Comparison of ENCODE assay signal across 8 cellular contexts in the genomic region with DNA sequence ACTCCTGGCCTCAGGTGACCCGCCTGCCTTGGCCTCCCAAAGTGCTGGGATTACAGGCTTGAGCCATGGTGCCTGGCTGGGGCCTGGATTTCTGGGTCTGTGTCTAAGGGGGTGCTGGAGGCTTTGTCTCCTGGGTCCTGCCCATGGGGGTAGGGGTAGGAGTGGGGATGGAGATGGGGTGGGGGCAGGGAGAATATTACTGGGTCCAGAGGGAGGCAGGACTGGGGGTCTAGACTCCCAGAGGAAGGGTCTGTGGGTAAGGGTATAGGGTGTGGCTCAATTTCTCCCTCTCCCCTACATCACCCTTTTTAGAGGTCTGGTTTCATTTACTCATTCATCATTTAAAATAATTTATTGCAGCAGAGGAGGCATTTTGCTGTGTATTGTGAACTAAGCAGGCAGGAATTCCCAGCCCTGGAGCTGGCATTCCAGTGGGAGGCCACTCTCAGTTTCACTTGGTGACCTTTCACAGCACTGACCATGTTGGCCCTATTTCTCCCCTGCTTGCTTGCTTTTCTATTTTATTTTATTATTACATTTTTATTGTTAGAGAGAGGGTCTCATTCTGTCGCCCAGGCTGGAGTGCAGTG. TPM values are rescaled to one million over a fixed set of nuclear protein-coding genes. Genes with fewer than 3 reads are reported as not detected.
DNase-seq lines count a peak whose midpoint lies in the region; ATAC-seq and TF ChIP-seq lines count a peak whose summit lies in the region.

No MANE protein-coding gene starts in this region.

- no peaks in the 10 kb centered on the region for H3K9me3 ChIP-seq in spleen

- peak overlapping the region; percentile 86 to 99 (median 96) for H3K27ac ChIP-seq in spleen

- POLR2A ChIA-PET in T-cell (lab: Charles Lee) = no interaction called here
- POLR2A ChIA-PET in HEK293T (lab: Yijun Ruan, JAX) = interaction anchor here (0.5 to 1.4 kb wide), 6 partner anchors 11 to 161 kb away, joined by 3 to 6 read pairs (median 3); no protein-coding TSS in a partner anchor

- ATAC-seq in T-cell (replicated peaks in 1 of 4) (no peak), HG02642 (IDR thresholded peaks at IDR 0.05; ENCODE audit: poor library complexity, unreplicated experiment) (no peak)

- H3K36me3 Mint-ChIP-seq in T-cell = peaks cover 6% of the 10 kb centered on the region

- peak; percentile 40 for DNase-seq in H7
- DNase-seq in T-cell = no peak
- peak; percentile 36 for DNase-seq in fibroblast of pulmonary artery (ENCODE audit: low read depth)
- DNase-seq in spleen = peak; percentile 81
- DNase-seq in HEK293T (ENCODE audit: extremely low spot score) = no peak
- DNase-seq in DMS 273 (lab: John Stamatoyannopoulos, UW; ENCODE audit: unreplicated experiment) = no peak
- DNase-seq in middle frontal gyrus (ENCODE audit: extremely low spot score, low spot score) = no peak

- CTCF ChIA-PET in T-cell (lab: Charles Lee) = no interaction called here
- CTCF ChIA-PET in HEK293T (lab: Yijun Ruan, JAX) = no interaction called here

- peaks cover 4% of the 10 kb centered on the region; the same call in 1 of the 2 replicates for H3K27me3 ChIP-seq in H7 (ENCODE audit: control insufficient read depth, insufficient read depth, low read length)
- H3K27me3 ChIP-seq in spleen (replicated peaks in 1 of 7) = no peaks in the 10 kb centered on the region

- TF ChIP-seq CTCF in fibroblast of pulmonary artery (IDR thresholded peaks at IDR 0.05; ENCODE audit: low read length, missing control alignments) (no peak), spleen (IDR thresholded peaks at IDR 0.05 in 8 of 11, conservative IDR thresholded peaks at IDR 0.05 in 3 of 11) (no peak)

- peak overlapping the region; percentile 99 for H3K27ac Mint-ChIP-seq in T-cell

- peaks cover 27 to 88% (median 68%) of the 10 kb centered on the region in 6 donors for H3K4me1 ChIP-seq in spleen

- 68 to 94% (median 75%) methylated on average over 1 to 2 of the region's 2 CpGs for WGBS in spleen, 5 donors

- intact Hi-C loops in spleen (cut with DNase I; ENCODE audit: low total_unique reads) = no loop called here

- H3K36me3 ChIP-seq in H7 (replicated peaks; ENCODE audit: control insufficient read depth, insufficient read depth, low read length) (peaks cover 9% of the 10 kb centered on the region), spleen (peaks cover 0 to 30% (median 17%) of the 10 kb centered on the region in 6 donors)

- H3K9me3 Mint-ChIP-seq in T-cell = no peaks in the 10 kb centered on the region

- H3K27me3 Mint-ChIP-seq in T-cell = no peaks in the 10 kb centered on the region

- peak overlapping the region; percentile 97 to 100 (median 98) for H3K4me3 Mint-ChIP-seq in T-cell

- peaks cover 55 to 65% (median 61%) of the 10 kb centered on the region in 3 donors for H3K4me1 Mint-ChIP-seq in T-cell

- no peak for TF ChIP-seq POLR2A in spleen (IDR thresholded peaks at IDR 0.05)

- H3K4me3 ChIP-seq in H7 (ENCODE audit: insufficient read depth, low read depth, low read length) (no peak overlapping the region; the same call in 1 of the 2 replicates), fibroblast of pulmonary artery (replicated peaks; ENCODE audit: low read depth, low read length) (peak overlapping the region; percentile 73), spleen (peak overlapping the region in 7 of 8 donors; percentile 69 to 89 (median 83))

TF ChIP-seq in HEK293T, 16 proteins besides CTCF, POLR2A, EP300 and RAD21:
- TF ChIP-seq, protein P1, sequence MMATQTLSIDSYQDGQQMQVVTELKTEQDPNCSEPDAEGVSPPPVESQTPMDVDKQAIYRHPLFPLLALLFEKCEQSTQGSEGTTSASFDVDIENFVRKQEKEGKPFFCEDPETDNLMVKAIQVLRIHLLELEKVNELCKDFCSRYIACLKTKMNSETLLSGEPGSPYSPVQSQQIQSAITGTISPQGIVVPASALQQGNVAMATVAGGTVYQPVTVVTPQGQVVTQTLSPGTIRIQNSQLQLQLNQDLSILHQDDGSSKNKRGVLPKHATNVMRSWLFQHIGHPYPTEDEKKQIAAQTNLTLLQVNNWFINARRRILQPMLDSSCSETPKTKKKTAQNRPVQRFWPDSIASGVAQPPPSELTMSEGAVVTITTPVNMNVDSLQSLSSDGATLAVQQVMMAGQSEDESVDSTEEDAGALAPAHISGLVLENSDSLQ (IDR thresholded peaks at IDR 0.05) = no peak
- no peak for TF ChIP-seq L3MBTL2 (conservative IDR thresholded peaks at IDR 0.05)
- TF ChIP-seq ELF4 (IDR thresholded peaks at IDR 0.05) = no peak
- TF ChIP-seq BHLHE40 (IDR thresholded peaks at IDR 0.05; ENCODE audit: borderline replicate concordance) = no peak
- no peak for TF ChIP-seq CTBP1 (IDR thresholded peaks at IDR 0.05; ENCODE audit: borderline replicate concordance)
- no peak for TF ChIP-seq SUZ12 (IDR thresholded peaks at IDR 0.05)
- TF ChIP-seq LEF1 (IDR thresholded peaks at IDR 0.05; ENCODE audit: borderline replicate concordance) = no peak
- TF ChIP-seq FOXK2 (IDR thresholded peaks at IDR 0.05) = no peak
- no peak for TF ChIP-seq ARNT (IDR thresholded peaks at IDR 0.05)
- no peak for TF ChIP-seq FOXM1 (IDR thresholded peaks at IDR 0.05; ENCODE audit: borderline replicate concordance)
- no peak for TF ChIP-seq TARDBP (IDR thresholded peaks at IDR 0.05)
- no peak for TF ChIP-seq NFRKB (IDR thresholded peaks at IDR 0.05)
- no peak for TF ChIP-seq HDGF (IDR thresholded peaks at IDR 0.05; ENCODE audit: borderline replicate concordance)
- TF ChIP-seq FOXA1 (IDR thresholded peaks at IDR 0.05) = no peak
- TF ChIP-seq ZNF384 (IDR thresholded peaks at IDR 0.05) = no peak
- TF ChIP-seq SP1 (IDR thresholded peaks at IDR 0.05) = no peak

RNA-seq across cellular contexts. Expression of a gene that starts 0.8 kb away (rescaled TPM):
- 6.8 and 7.5 TPM in 2 replicates for total RNA-seq in H7 (2014; rRNA removed; shearing (Covaris generic))
- total RNA-seq in T-cell (10 to 100 TPM; 45.1 to 78.3 (median 51.4) TPM), spleen (10 to 100 TPM; 19.6 to 57.5 (median 30.3) TPM)
- polyA plus RNA-seq in spleen = 10 to 100 TPM; 12.6 to 19.7 (median 18.1) TPM

RNA-seq across cellular contexts. Expression of a gene that starts 1.2 kb away (rescaled TPM):
- 2.4 and 2.8 TPM in 2 replicates for total RNA-seq in H7 (2014; rRNA removed; shearing (Covaris generic))
- total RNA-seq in T-cell = 100 to 1,000 TPM in 2 of 5 donors, 10 to 100 TPM in 3; 60.1 to 165 (median 77.2) TPM
- total RNA-seq in spleen = 10 to 100 TPM; 31.5 to 80.4 (median 58.2) TPM
- 100 to 1,000 TPM; 119 to 130 (median 122) TPM for polyA plus RNA-seq in spleen

RNA-seq across cellular contexts. Expression of a gene that starts 6.9 kb away (rescaled TPM):
- total RNA-seq in H7 (2014; rRNA removed; shearing (Covaris generic)) = not detected in 2 replicates
- total RNA-seq in T-cell (1 to 10 TPM; 2.3 to 7.0 (median 2.9) TPM), spleen (100 to 1,000 TPM; 292 to 747 (median 403) TPM)
- polyA plus RNA-seq in spleen = 100 to 1,000 TPM; 281 to 446 (median 285) TPM

RNA-seq across cellular contexts. Expression of a gene that starts 32.8 kb away (rescaled TPM):
- 18.3 and 19.3 TPM in 2 replicates for total RNA-seq in H7 (2014; rRNA removed; shearing (Covaris generic))
- 1 to 10 TPM in 1 of 5 donors, under 1 TPM in 3, not detected in 1; 0.15 to 1.3 (median 0.33) TPM for total RNA-seq in T-cell
- 1 to 10 TPM in 3 of 7 donors, under 1 TPM in 2, not detected in 2; 0.57 to 3.6 (median 1.1) TPM for total RNA-seq in spleen
- 1 to 10 TPM in 2 of 3 donors, under 1 TPM in 1; 0.99 to 2.6 (median 2.4) TPM for polyA plus RNA-seq in spleen

RNA-seq across cellular contexts. Expression of a gene that starts 35.0 kb away (rescaled TPM):
- 9.9 and 13.4 TPM in 2 replicates for total RNA-seq in H7 (2014; rRNA removed; shearing (Covaris generic))
- total RNA-seq in T-cell = 10 to 100 TPM in 4 of 5 donors, 1 to 10 TPM in 1; 9.2 to 20.8 (median 15.3) TPM
- 10 to 100 TPM in 4 of 7 donors, 1 to 10 TPM in 3; 7.8 to 18.2 (median 11.5) TPM for total RNA-seq in spleen
- 1 to 10 TPM in 2 of 3 donors, under 1 TPM in 1; 0.76 to 8.0 (median 1.2) TPM for polyA plus RNA-seq in spleen

Comparison
In these comparisons a context has a peak if more than half of its experiments do, and no peak if none do; other contexts are left out.
1. DNase-seq: peak in H7 (single experiment), fibroblast of pulmonary artery (single experiment) and spleen (single experiment); none in T-cell (0 of 34), HEK293T (single experiment), DMS 273 (single experiment) and middle frontal gyrus (single experiment).
2. RNA of a gene that starts 6.9 kb away (total RNA-seq): 292 to 747 TPM in spleen; 2.3 to 7.0 TPM in T-cell and not detected in H7; every median in the first group is over 10 times any median in the second.